ENCODE assay signal across 8 cellular contexts in genomic region chr12:40158592-40159111, GRCh38. TPM values are rescaled to one million over a fixed set of nuclear protein-coding genes. Genes with fewer than 3 reads are reported as not detected.
DNase-seq lines count a peak whose midpoint lies in the region; ATAC-seq and TF ChIP-seq lines count a peak whose summit lies in the region.

No MANE protein-coding gene starts in this region.

- no peaks in the 10 kb centered on the region for H3K27me3 ChIP-seq in esophagus muscularis mucosa

- TF ChIP-seq POLR2A in esophagus muscularis mucosa (IDR thresholded peaks at IDR 0.05; ENCODE audit: low read depth): no peak

- H3K4me1 ChIP-seq in esophagus muscularis mucosa: peaks cover 0 to 21% (median 5%) of the 10 kb centered on the region in 4 donors

- no peak overlapping the region for H3K4me3 ChIP-seq in esophagus muscularis mucosa

- peak overlapping the region in 1 of 4 donors; percentile 26 for H3K27ac ChIP-seq in esophagus muscularis mucosa (replicated peaks in 1 of 4)

- H3K27ac Mint-ChIP-seq in activated CD4-positive, alpha-beta memory T cell treated with anti-CD3 and anti-CD28 coated beads, Interleukin-2, amount 10 ng/mL, durations not matched to agents 7 days and 5 days: no peak overlapping the region

- DNase-seq in NCI-H2171 (lab: John Stamatoyannopoulos, UW) (peak; percentile 89), left lobe of liver (ENCODE audit: low spot score) (no peak), NCI-H2081 (lab: John Stamatoyannopoulos, UW) (no peak), esophagus muscularis mucosa (ENCODE audit: extremely low spot score) (no peak), midbrain (lab: John Stamatoyannopoulos, UW) (no peak)
- no peak for DNase-seq in activated CD4-positive, alpha-beta memory T cell treated with anti-CD3 and anti-CD28 coated beads, Interleukin-2, amount 10 ng/mL, durations not matched to agents 7 days and 5 days

- H3K27me3 Mint-ChIP-seq in activated CD4-positive, alpha-beta memory T cell treated with anti-CD3 and anti-CD28 coated beads, Interleukin-2, amount 10 ng/mL, durations not matched to agents 7 days and 5 days: peaks cover 16% of the 10 kb centered on the region

- POLR2A ChIA-PET in activated CD4-positive, alpha-beta memory T cell treated with anti-CD3 and anti-CD28 coated beads, Interleukin-2, amount 10 ng/mL, durations not matched to agents 7 days and 5 days (lab: Charles Lee): no interaction called here

- CTCF ChIA-PET in activated CD4-positive, alpha-beta memory T cell treated with anti-CD3 and anti-CD28 coated beads, Interleukin-2, amount 10 ng/mL, durations not matched to agents 7 days and 5 days (lab: Charles Lee): no interaction called here

- H3K9me3 Mint-ChIP-seq in activated CD4-positive, alpha-beta memory T cell treated with anti-CD3 and anti-CD28 coated beads, Interleukin-2, amount 10 ng/mL, durations not matched to agents 7 days and 5 days: peaks cover 9% of the 10 kb centered on the region

- peaks cover 2% of the 10 kb centered on the region for H3K36me3 Mint-ChIP-seq in activated CD4-positive, alpha-beta memory T cell treated with anti-CD3 and anti-CD28 coated beads, Interleukin-2, amount 10 ng/mL, durations not matched to agents 7 days and 5 days (ENCODE audit: low read depth)

- H3K36me3 ChIP-seq in esophagus muscularis mucosa: no peaks in the 10 kb centered on the region

- 73% methylated on average over 1 of the region's 1 CpG for WGBS in esophagus muscularis mucosa

- peaks cover 7% of the 10 kb centered on the region for H3K4me1 Mint-ChIP-seq in activated CD4-positive, alpha-beta memory T cell treated with anti-CD3 and anti-CD28 coated beads, Interleukin-2, amount 10 ng/mL, durations not matched to agents 7 days and 5 days

- TF ChIP-seq CTCF in esophagus muscularis mucosa (IDR thresholded peaks at IDR 0.05): no peak

- no peak overlapping the region for H3K4me3 Mint-ChIP-seq in activated CD4-positive, alpha-beta memory T cell treated with anti-CD3 and anti-CD28 coated beads, Interleukin-2, amount 10 ng/mL, durations not matched to agents 7 days and 5 days

- H3K9me3 ChIP-seq in esophagus muscularis mucosa: no peaks in the 10 kb centered on the region

- intact Hi-C loops in esophagus muscularis mucosa (cut with DNase I): no loop called here

- ATAC-seq in GM18498 (IDR thresholded peaks at IDR 0.05; ENCODE audit: unreplicated experiment) (peak; percentile 51), HG02623 (IDR thresholded peaks at IDR 0.05; ENCODE audit: unreplicated experiment) (peak; percentile 66), left lobe of liver (peak; percentile 39)

- no peak for TF ChIP-seq EP300 in esophagus muscularis mucosa (IDR thresholded peaks at IDR 0.05)

RNA-seq across cellular contexts. Expression of gene SLC2A13, which starts 52.8 kb away (rescaled TPM):
- 5.7 TPM for total RNA-seq in left lobe of liver
- 1 to 10 TPM; 3.2 to 3.4 TPM for total RNA-seq in activated CD4-positive, alpha-beta memory T cell treated with anti-CD3 and anti-CD28 coated beads, Interleukin-2, amount 10 ng/mL, durations not matched to agents 7 days and 5 days
- 10 to 100 TPM; 19.6 to 25.7 (median 21.4) TPM for total RNA-seq in esophagus muscularis mucosa
